In genomic region chr16:87705780-87706277, GRCh38 we compare ENCODE assay signal across 17 cellular contexts. TPM values are rescaled to one million over a fixed set of nuclear protein-coding genes. Genes with fewer than 3 reads are reported as not detected.
A peak's percentile ranks its signal among the peaks of the same experiment; 100 is the strongest.
DNase-seq lines count a peak whose midpoint lies in the region; FAIRE-seq and TF ChIP-seq lines count a peak whose summit lies in the region.
"Had no signal": no experiment of that assay in that cellular context is flagged by ENCODE, and none has a peak within 500 bp of the region (broad histone marks: within the 10 kb centered on the region; RNA-seq: fewer than 3 reads in every experiment).

No MANE protein-coding gene starts in this region.

- no peak for TF ChIP-seq RAD21 in H1 (IDR thresholded peaks at IDR 0.05 in 1 of 2, conservative IDR thresholded peaks at IDR 0.05 in 1 of 2; ENCODE audit: low read depth in 2 of 2, low read length in 2 of 2)

- H3K23me2 ChIP-seq in H1 (ENCODE audit: low read depth, low read length): no peaks in the 10 kb centered on the region

- FAIRE-seq in H1 (lab: Jason Lieb, UNC): no peak
- FAIRE-seq: H54, K562 had no signal

- H3K18ac ChIP-seq in H1 (ENCODE audit: extremely low read depth, low read length): no peak overlapping the region

- TF ChIP-seq POLR2A in H1 (IDR thresholded peaks at IDR 0.05; ENCODE audit: control extremely low read depth in 1 of 2, low read depth in 2 of 2, low read length in 2 of 2) (no peak), esophagus squamous epithelium (IDR thresholded peaks at IDR 0.05) (no peak), prostate gland (IDR thresholded peaks at IDR 0.05) (no peak)

- H3K9me3 Mint-ChIP-seq in type B pancreatic cell: no peaks in the 10 kb centered on the region
- H3K9me3 Mint-ChIP-seq: immature natural killer cell; stimulated activated naive CD8-positive, alpha-beta T cell treated with anti-CD3 and anti-CD28 coated beads, Interleukin-15, Interleukin-2, amounts not matched to agents 100 ng/mL and 50 ng/mL, for 24 hours had no signal

- peak overlapping the region; percentile 36 for H3K27ac Mint-ChIP-seq in type B pancreatic cell
- H3K27ac Mint-ChIP-seq: activated naive CD8-positive, alpha-beta T cell; stimulated activated naive CD8-positive, alpha-beta T cell treated with anti-CD3 and anti-CD28 coated beads, Interleukin-15, Interleukin-2, amounts not matched to agents 100 ng/mL and 50 ng/mL, for 24 hours had no signal

- peak overlapping the region; percentile 49; the same call in 1 of the 2 replicates for H2BK5ac ChIP-seq in H1 (ENCODE audit: low read depth, low read length)

- H4K91ac ChIP-seq in H1 (replicated peaks; ENCODE audit: insufficient read length, low read length): no peak overlapping the region

- peaks cover 13% of the 10 kb centered on the region for H3K4me1 Mint-ChIP-seq in type B pancreatic cell (ENCODE audit: unreplicated experiment)

- H3K27me3 ChIP-seq in H1 (replicated peaks in 1 of 4; ENCODE audit: control insufficient read depth in 3 of 4, extremely low read depth in 1 of 4, insufficient read depth in 3 of 4, low read length in 3 of 4): no peaks in the 10 kb centered on the region
- no peaks in the 10 kb centered on the region for H3K27me3 ChIP-seq in esophagus squamous epithelium
- no peaks in the 10 kb centered on the region for H3K27me3 ChIP-seq in prostate gland (replicated peaks; ENCODE audit: insufficient read depth)

- H3K4me1 ChIP-seq in H1 (replicated peaks in 1 of 4; ENCODE audit: control insufficient read depth in 3 of 4, insufficient read depth in 4 of 4, low read length in 3 of 4): peaks cover 0 to 3% (median 0%) of the 10 kb centered on the region in 4 experiments; a peak in 2 of 7 replicates
- H3K4me1 ChIP-seq in esophagus squamous epithelium: peaks cover 0 to 12% (median 0%) of the 10 kb centered on the region in 3 donors
- no peaks in the 10 kb centered on the region for H3K4me1 ChIP-seq in prostate gland (replicated peaks)

- intact Hi-C loops in esophagus squamous epithelium (cut with DNase I): no loop called here
- intact Hi-C loops in prostate gland (cut with DNase I): no loop called here

- H3K27ac ChIP-seq in H1 (ENCODE audit: low read depth, low read length) (no peak overlapping the region), esophagus squamous epithelium (no peak overlapping the region), prostate gland (no peak overlapping the region)

- no peak overlapping the region for H3K4ac ChIP-seq in H1 (replicated peaks; ENCODE audit: insufficient read length, low read depth, low read length)

- TF ChIP-seq CTCF in H1 (IDR thresholded peaks at IDR 0.05; ENCODE audit: control extremely low read depth in 1 of 3, insufficient read depth in 1 of 3, low read depth in 1 of 3, low read length in 3 of 3): no peak
- TF ChIP-seq CTCF in type B pancreatic cell (conservative IDR thresholded peaks at IDR 0.05): no peak
- no peak for TF ChIP-seq CTCF in esophagus squamous epithelium (IDR thresholded peaks at IDR 0.05)
- no peak for TF ChIP-seq CTCF in prostate gland (IDR thresholded peaks at IDR 0.05)

- no peak overlapping the region for H2BK120ac ChIP-seq in H1 (replicated peaks; ENCODE audit: low read depth, low read length)

- DNase-seq in NCI-H2227 (lab: John Stamatoyannopoulos, UW; ENCODE audit: unreplicated experiment) (peak; percentile 53), NCI-H2227 treated with DMSO at 0.1 percent for 48 hours (lab: John Stamatoyannopoulos, UW) (no peak), NCI-H748 treated with DMSO at 0.1 percent for 48 hours (lab: John Stamatoyannopoulos, UW) (peak; percentile 48), H1 (ENCODE audit: low read depth in 1 of 2, low spot score in 2 of 2) (no peak), type B pancreatic cell (ENCODE audit: extremely low spot score, unreplicated experiment) (no peak), esophagus squamous epithelium (lab: John Stamatoyannopoulos, UW) (no peak), COLO829 (ENCODE audit: low spot score) (no peak), prostate gland (ENCODE audit: low spot score) (no peak)
- DNase-seq: activated CD8-positive, alpha-beta memory T cell treated with anti-CD3 and anti-CD28 coated beads, Interleukin-2, amount 50 U/mL, for 48 hours; Calu3; cerebellar nuclear complex; immature natural killer cell had no signal

- peaks cover 5% of the 10 kb centered on the region; the same call in 1 of the 2 replicates for H3K79me1 ChIP-seq in H1 (ENCODE audit: low read depth, low read length)

- no peak overlapping the region for H4K8ac ChIP-seq in H1 (ENCODE audit: extremely low read depth, insufficient read depth, low read length)

- no peak overlapping the region for H2AFZ ChIP-seq in H1 (ENCODE audit: low read length)

- no peak overlapping the region for H2BK12ac ChIP-seq in H1 (ENCODE audit: low read depth, low read length)

- H3K36me3 ChIP-seq in H1 (ENCODE audit: control insufficient read depth in 2 of 4, insufficient read depth in 4 of 4, low read length in 3 of 4) (peaks cover 9 to 33% (median 18%) of the 10 kb centered on the region in 4 experiments; a peak in 7 of 8 replicates), esophagus squamous epithelium (peaks cover 24 to 90% (median 34%) of the 10 kb centered on the region in 3 donors), prostate gland (peaks cover 0 to 16% of the 10 kb centered on the region in 2 donors)

- CTCF ChIA-PET in H1 (lab: Charles Lee; ENCODE audit: partially characterized antibody): interaction anchor here (0.9 to 1.9 kb wide), 14 partner anchors 11 to 148 kb away, joined by 3 to 7 read pairs (median 4); no protein-coding TSS in a partner anchor

- no peaks in the 10 kb centered on the region for H3K27me3 Mint-ChIP-seq in type B pancreatic cell
- H3K27me3 Mint-ChIP-seq: activated naive CD8-positive, alpha-beta T cell; stimulated activated naive CD8-positive, alpha-beta T cell treated with anti-CD3 and anti-CD28 coated beads, Interleukin-15, Interleukin-2, amounts not matched to agents 100 ng/mL and 50 ng/mL, for 24 hours had no signal

- no peaks in the 10 kb centered on the region; a peak in 1 of 4 replicates for H3K79me2 ChIP-seq in H1 (ENCODE audit: control insufficient read depth in 1 of 2, insufficient read depth in 2 of 2, low read length in 2 of 2)

- peaks cover 6 to 15% of the 10 kb centered on the region in 2 experiments for H4K20me1 ChIP-seq in H1 (replicated peaks in 1 of 2; ENCODE audit: control insufficient read depth in 1 of 2, insufficient read depth in 2 of 2, low read length in 2 of 2)

- H3K4me3 ChIP-seq in H1 (ENCODE audit: extremely low read depth in 1 of 4, insufficient read depth in 2 of 4, low read depth in 3 of 4, low read length in 4 of 4): no peak overlapping the region
- H3K4me3 ChIP-seq in esophagus squamous epithelium: peak overlapping the region in 1 of 4 donors; percentile 21
- no peak overlapping the region for H3K4me3 ChIP-seq in prostate gland
- H3K4me3 ChIP-seq: K562, smooth muscle cell had no signal

- TF ChIP-seq EP300 in H1 (IDR thresholded peaks at IDR 0.05; ENCODE audit: borderline replicate concordance in 1 of 2, low read depth in 2 of 2, low read length in 2 of 2): no peak

- no peaks in the 10 kb centered on the region for H3K36me3 Mint-ChIP-seq in type B pancreatic cell
- H3K36me3 Mint-ChIP-seq: activated naive CD8-positive, alpha-beta T cell had no signal

- no peak overlapping the region for H3K56ac ChIP-seq in H1 (replicated peaks; ENCODE audit: insufficient read length, low read depth, low read length)

- H2BK20ac ChIP-seq in H1 (ENCODE audit: low read length): no peak overlapping the region

- H3K14ac ChIP-seq in H1 (ENCODE audit: insufficient read length): no peak overlapping the region

- H2BK15ac ChIP-seq in H1 (ENCODE audit: low read length): no peak overlapping the region

- H3K9ac ChIP-seq in H1 (replicated peaks in 1 of 4; ENCODE audit: extremely low read depth in 1 of 4, low read depth in 3 of 4, low read length in 3 of 4): no peak overlapping the region

- no peak overlapping the region for H3K23ac ChIP-seq in H1 (ENCODE audit: insufficient read length)

- 100% methylated on average over 8 of the region's 29 CpGs; no CpG with 5 or more reads in 1 of the 2 experiments for WGBS in H1 (ENCODE audit: extremely low coverage in 1 of 2, insufficient coverage in 1 of 2, insufficient read length in 1 of 2, insufficient replicate concordance in 2 of 2, low coverage in 1 of 2, low lambda C conversion rate in 2 of 2, missing lambda C conversion rate in 1 of 2), 2 experiments
- 93 to 100% methylated on average over 2 to 3 of the region's 29 CpGs for WGBS in esophagus squamous epithelium, 2 donors
- 43% methylated on average over 28 of the region's 29 CpGs for WGBS in prostate gland

- no peak overlapping the region for H3K4me2 ChIP-seq in H1 (ENCODE audit: insufficient read depth in 1 of 2, low read depth in 2 of 2, low read length in 2 of 2)
- H3K4me2 ChIP-seq: smooth muscle cell had no signal

- POLR2A ChIA-PET in H1 (lab: Charles Lee; ENCODE audit: partially characterized antibody): interaction anchor here (1.0 to 1.3 kb wide), 3 partner anchors 9 to 149 kb away, joined by 4 to 6 read pairs (median 5); partner anchors contain the start of gene KLHDC4

- H2AK5ac ChIP-seq in H1 (ENCODE audit: low read depth, low read length): no peak overlapping the region

- H3K9me3 ChIP-seq in H1 (ENCODE audit: insufficient read depth in 2 of 2, low read depth in 1 of 2, low read length in 1 of 2) (no peaks in the 10 kb centered on the region), esophagus squamous epithelium (no peaks in the 10 kb centered on the region), prostate gland (no peaks in the 10 kb centered on the region)

- H3K4me3 Mint-ChIP-seq in type B pancreatic cell: peak overlapping the region; percentile 66
- H3K4me3 Mint-ChIP-seq: activated naive CD8-positive, alpha-beta T cell; immature natural killer cell; stimulated activated naive CD8-positive, alpha-beta T cell treated with anti-CD3 and anti-CD28 coated beads, Interleukin-15, Interleukin-2, amounts not matched to agents 100 ng/mL and 50 ng/mL, for 24 hours had no signal

- H4K5ac ChIP-seq in H1 (ENCODE audit: insufficient read length, low read depth, low read length): no peak overlapping the region

TF ChIP-seq in H1, 55 proteins besides CTCF, POLR2A, EP300 and RAD21 (continues in another document):
- TF ChIP-seq CHD2 (IDR thresholded peaks at IDR 0.05; ENCODE audit: low read length) (no peak), RNF2 (IDR thresholded peaks at IDR 0.05; ENCODE audit: borderline replicate concordance, low read depth, low read length, missing control alignments, poor library complexity, severe bottlenecking) (no peak)

RNA-seq across cellular contexts. Expression of gene KLHDC4, which starts 60.0 kb away (rescaled TPM):
- total RNA-seq in H1 (2021; fragmentation: NEBNext Ultra II Directional; extraction: Animal tissue kit (Norgen Biotek cat#: 25700)): 55.6 and 63.9 TPM in 2 replicates
- polyA plus RNA-seq in H1 (2011; rRNA removed): 23.7 and 39.0 TPM in 2 replicates
- polyA plus RNA-seq in H1 (2011; cell fraction: cytosol; rRNA removed): 37.2 TPM
- polyA plus RNA-seq in H1 (2011; cell fraction: nucleus; rRNA removed): 86.9 TPM
- 36.8 to 50.9 TPM (median 49.8 TPM) in 4 replicates for polyA plus RNA-seq in H1 (2012, experiment 1 of 2)
- 28.4 TPM for polyA plus RNA-seq in H1 (2012, experiment 2 of 2)
- polyA plus RNA-seq in H1 (2013, experiment 1 of 2): 29.3 TPM
- 27.4 TPM for polyA plus RNA-seq in H1 (2013, experiment 2 of 2)
- polyA minus RNA-seq in H1 (2011; rRNA and poly(A)+ RNA removed): 26.5 and 30.9 TPM in 2 replicates
- 18.6 TPM for polyA minus RNA-seq in H1 (2011; cell fraction: cytosol; rRNA and poly(A)+ RNA removed)
- polyA minus RNA-seq in H1 (2011; cell fraction: nucleus; rRNA and poly(A)+ RNA removed): 57.3 TPM
- total RNA-seq in type B pancreatic cell (ENCODE audit: low replicate concordance) (34.4 and 43.4 TPM in 2 replicates), esophagus squamous epithelium (10 to 100 TPM; 16.2 to 29.4 (median 21.5) TPM), prostate gland (10 to 100 TPM; 28.2 to 56.4 TPM)

Comparison
In these comparisons a context has a peak if more than half of its experiments do, and no peak if none do; other contexts are left out.
1. DNase-seq: peak in NCI-H2227 (single experiment) and NCI-H748 treated with DMSO at 0.1 percent for 48 hours (single experiment); none in NCI-H2227 treated with DMSO at 0.1 percent for 48 hours (single experiment), H1 (0 of 2), type B pancreatic cell (single experiment), esophagus squamous epithelium (single experiment), COLO829 (single experiment) and prostate gland (single experiment).